ENCODE assay signal across 1 cellular context in the genomic region with DNA sequence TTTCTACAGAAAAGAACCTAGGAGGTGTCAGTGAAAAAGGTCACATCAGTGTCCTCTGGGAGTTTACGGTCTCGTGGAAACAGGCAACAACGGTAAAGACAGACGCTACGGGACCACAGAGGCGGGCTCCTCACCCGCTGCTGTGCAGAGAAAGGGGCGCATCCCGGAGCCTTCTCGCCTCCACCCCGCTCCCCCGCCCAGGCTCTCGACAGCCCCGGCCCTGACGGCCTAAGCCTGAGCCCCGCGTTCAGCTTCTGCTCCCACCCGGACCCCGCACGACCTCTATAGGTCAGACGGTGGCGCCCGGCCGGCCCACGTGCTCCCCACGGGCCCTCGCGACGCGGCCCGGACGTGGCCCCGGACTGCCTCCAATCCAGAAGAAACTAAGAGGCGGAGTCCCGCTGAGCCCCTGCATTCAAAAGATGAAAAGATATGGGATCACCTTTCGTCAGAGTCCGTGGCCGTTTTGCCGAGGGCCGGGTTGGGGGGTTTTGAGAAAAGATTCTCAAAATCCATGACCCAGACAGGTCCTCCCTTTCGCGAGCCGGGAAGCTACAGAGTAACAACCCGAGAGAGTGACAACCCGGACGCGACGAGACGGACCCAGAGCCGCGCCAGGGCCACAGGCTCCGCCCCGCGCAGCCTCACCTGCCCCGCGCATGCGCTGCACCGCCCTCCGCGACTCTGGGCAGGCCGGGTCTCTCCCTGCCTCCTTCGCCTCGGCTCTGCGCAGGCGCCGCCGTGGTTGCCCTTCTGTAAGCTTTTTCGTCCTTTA.
TF ChIP-seq lines count a peak whose summit lies in the region.

TSS of gene ZC3H8 (minus strand) at position 577 of the 775 bp plus-strand sequence. CDS start at position 516, 61 bp downstream.

TF ChIP-seq in H1, 55 proteins besides CTCF, POLR2A, EP300 and RAD21:
- TF ChIP-seq CTBP2 (IDR thresholded peaks at IDR 0.05; ENCODE audit: borderline replicate concordance, insufficient read depth, insufficient read length, low read length): no peak
- TF ChIP-seq ATF3 (IDR thresholded peaks at IDR 0.05; ENCODE audit: insufficient read depth, low read depth, low read length): 0 out of 2 replicates have a peak, but pooled peaks have one; percentile 5
- no peak for TF ChIP-seq KDM5A (IDR thresholded peaks at IDR 0.05; ENCODE audit: low read length)
- TF ChIP-seq ASH2L (IDR thresholded peaks at IDR 0.05; ENCODE audit: low read length): peak; percentile 93
- no peak for TF ChIP-seq CBX5 (IDR thresholded peaks at IDR 0.05; ENCODE audit: low read depth, low read length)
- 0 out of 4 replicates have a peak, but pooled peaks of 1 of the 2 experiments have one; percentile 61 for TF ChIP-seq SIN3A (conservative IDR thresholded peaks at IDR 0.05 in 1 of 2, IDR thresholded peaks at IDR 0.05 in 1 of 2; ENCODE audit: low read depth in 1 of 2, low read length in 2 of 2)
- TF ChIP-seq KDM4A (IDR thresholded peaks at IDR 0.05; ENCODE audit: low read depth, low read length, severe bottlenecking): peak; percentile 94
- TF ChIP-seq, protein P1, sequence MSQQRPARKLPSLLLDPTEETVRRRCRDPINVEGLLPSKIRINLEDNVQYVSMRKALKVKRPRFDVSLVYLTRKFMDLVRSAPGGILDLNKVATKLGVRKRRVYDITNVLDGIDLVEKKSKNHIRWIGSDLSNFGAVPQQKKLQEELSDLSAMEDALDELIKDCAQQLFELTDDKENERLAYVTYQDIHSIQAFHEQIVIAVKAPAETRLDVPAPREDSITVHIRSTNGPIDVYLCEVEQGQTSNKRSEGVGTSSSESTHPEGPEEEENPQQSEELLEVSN (IDR thresholded peaks at IDR 0.05): peak; percentile 73
- no peak for TF ChIP-seq POU5F1 (IDR thresholded peaks at IDR 0.05; ENCODE audit: low read depth, low read length)
- TF ChIP-seq RXRA (IDR thresholded peaks at IDR 0.05; ENCODE audit: insufficient read depth, low read depth, low read length): no peak
- TF ChIP-seq SP2 (IDR thresholded peaks at IDR 0.05; ENCODE audit: low read length): no peak
- no peak for TF ChIP-seq SIX5 (IDR thresholded peaks at IDR 0.05; ENCODE audit: low read depth, low read length)
- TF ChIP-seq HDAC6 (IDR thresholded peaks at IDR 0.05; ENCODE audit: low read depth, low read length): no peak
- peak; percentile 84 for TF ChIP-seq CREB1 (IDR thresholded peaks at IDR 0.05)
- peak; percentile 99 for TF ChIP-seq NRF1 (IDR thresholded peaks at IDR 0.05; ENCODE audit: low read depth, low read length)
- 0 out of 2 replicates have a peak, but pooled peaks have one; percentile 27 for TF ChIP-seq RBBP5 (IDR thresholded peaks at IDR 0.05; ENCODE audit: borderline replicate concordance, low read depth, low read length)
- no peak for TF ChIP-seq SIRT6 (IDR thresholded peaks at IDR 0.05; ENCODE audit: low read length)
- TF ChIP-seq CHD2 (IDR thresholded peaks at IDR 0.05; ENCODE audit: low read length): no peak
- TF ChIP-seq JUN (IDR thresholded peaks at IDR 0.05; ENCODE audit: low read depth, low read length): no peak
- TF ChIP-seq PHF8 (conservative IDR thresholded peaks at IDR 0.05; ENCODE audit: low read depth, low read length): peak; percentile 68; the same call in 1 of the 2 replicates
- peak; percentile 77 for TF ChIP-seq MAX (IDR thresholded peaks at IDR 0.05)
- TF ChIP-seq TAF7 (optimal IDR thresholded peaks at IDR 0.05; ENCODE audit: borderline replicate concordance, low read depth, low read length): no peak
- TF ChIP-seq TBP (IDR thresholded peaks at IDR 0.05; ENCODE audit: low read depth, low read length): no peak
- no peak for TF ChIP-seq TEAD4 (IDR thresholded peaks at IDR 0.05; ENCODE audit: low read depth, low read length)
- TF ChIP-seq CHD7 (IDR thresholded peaks at IDR 0.05; ENCODE audit: insufficient replicate concordance, low read length): no peak
- TF ChIP-seq CBX8 (IDR thresholded peaks at IDR 0.05; ENCODE audit: borderline replicate concordance, low read depth, low read length): no peak
- no peak for TF ChIP-seq HDAC2 (IDR thresholded peaks at IDR 0.05; ENCODE audit: borderline replicate concordance in 1 of 2, low read depth in 2 of 2, low read length in 2 of 2)
- TF ChIP-seq TAF1 (IDR thresholded peaks at IDR 0.05; ENCODE audit: low read depth, low read length): peak; percentile 62; the same call in 1 of the 2 replicates
- TF ChIP-seq SAP30 (IDR thresholded peaks at IDR 0.05; ENCODE audit: insufficient read depth, insufficient replicate concordance, low read length): peak; percentile 51
